1 cellular context compared by ENCODE assay signal in genomic region chr6:90819483-90819882, GRCh38.
TF ChIP-seq lines count a peak whose summit lies in the region.

No MANE protein-coding gene starts in this region.

TF ChIP-seq in H1, 55 proteins besides CTCF, POLR2A, EP300 and RAD21:
- no peak for TF ChIP-seq ASH2L (IDR thresholded peaks at IDR 0.05; ENCODE audit: low read length)
- TF ChIP-seq EZH2 (IDR thresholded peaks at IDR 0.05; ENCODE audit: low read depth, low read length, severe bottlenecking): no peak
- TF ChIP-seq POLR2AphosphoS5 (IDR thresholded peaks at IDR 0.05; ENCODE audit: low read depth, low read length): no peak
- no peak for TF ChIP-seq YY1 (IDR thresholded peaks at IDR 0.05; ENCODE audit: low read depth, low read length)
- no peak for TF ChIP-seq USF2 (IDR thresholded peaks at IDR 0.05; ENCODE audit: low read length)
- no peak for TF ChIP-seq SRF (IDR thresholded peaks at IDR 0.05; ENCODE audit: low read depth, low read length)
- TF ChIP-seq SAP30 (IDR thresholded peaks at IDR 0.05; ENCODE audit: insufficient read depth, insufficient replicate concordance, low read length): no peak
- no peak for TF ChIP-seq PHF8 (conservative IDR thresholded peaks at IDR 0.05; ENCODE audit: low read depth, low read length)
- no peak for TF ChIP-seq TAF7 (optimal IDR thresholded peaks at IDR 0.05; ENCODE audit: borderline replicate concordance, low read depth, low read length)
- TF ChIP-seq RBBP5 (IDR thresholded peaks at IDR 0.05; ENCODE audit: borderline replicate concordance, low read depth, low read length): no peak
- TF ChIP-seq, protein P1, sequence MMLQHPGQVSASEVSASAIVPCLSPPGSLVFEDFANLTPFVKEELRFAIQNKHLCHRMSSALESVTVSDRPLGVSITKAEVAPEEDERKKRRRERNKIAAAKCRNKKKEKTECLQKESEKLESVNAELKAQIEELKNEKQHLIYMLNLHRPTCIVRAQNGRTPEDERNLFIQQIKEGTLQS (IDR thresholded peaks at IDR 0.05; ENCODE audit: insufficient read depth, low read depth, low read length): no peak
- TF ChIP-seq, protein P2, sequence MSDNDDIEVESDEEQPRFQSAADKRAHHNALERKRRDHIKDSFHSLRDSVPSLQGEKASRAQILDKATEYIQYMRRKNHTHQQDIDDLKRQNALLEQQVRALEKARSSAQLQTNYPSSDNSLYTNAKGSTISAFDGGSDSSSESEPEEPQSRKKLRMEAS (IDR thresholded peaks at IDR 0.05): no peak
